11 cellular contexts compared by ENCODE assay signal in genomic region chr12:70543444-70543843, GRCh38.
A peak's percentile ranks its signal among the peaks of the same experiment; 100 is the strongest.
DNase-seq lines count a peak whose midpoint lies in the region; FAIRE-seq and TF ChIP-seq lines count a peak whose summit lies in the region.
"Had no signal": no experiment of that assay in that cellular context is flagged by ENCODE, and none has a peak within 500 bp of the region (broad histone marks: within the 10 kb centered on the region; RNA-seq: fewer than 3 reads in every experiment).

No MANE protein-coding gene starts in this region.

- no peak overlapping the region for H3K4me3 ChIP-seq in BE2C (ENCODE audit: low read depth, low read length)
- H3K4me3 ChIP-seq: stomach had no signal

- H3K27me3 ChIP-seq in BE2C, result no peaks in the 10 kb centered on the region
- H3K27me3 ChIP-seq: stomach had no signal

- H3K9me3 ChIP-seq in BE2C, result no peaks in the 10 kb centered on the region
- H3K9me3 ChIP-seq: stomach had no signal

- H3K36me3 ChIP-seq in BE2C, result peaks cover 23% of the 10 kb centered on the region
- H3K36me3 ChIP-seq: stomach had no signal

- no peak for TF ChIP-seq POLR2A in H54 (IDR thresholded peaks at IDR 0.05; ENCODE audit: low read depth, low read length)

- H3K4me1 ChIP-seq in BE2C, result no peaks in the 10 kb centered on the region

- no peak for TF ChIP-seq CTCF in BE2C (IDR thresholded peaks at IDR 0.05; ENCODE audit: low read depth, low read length)

- DNase-seq in H54 (ENCODE audit: insufficient read length, low spot score) (peak; percentile 52), T1000 (lab: John Stamatoyannopoulos, UW) (peak; percentile 88), foreskin melanocyte (peak; percentile 86), smooth muscle cell of the brain vasculature (ENCODE audit: low read depth, low spot score) (peak; percentile 51), BE2C (no peak), NCI-H2081 (lab: John Stamatoyannopoulos, UW) (no peak), DMS153 treated with DMSO at 0.1 percent for 48 hours (lab: John Stamatoyannopoulos, UW; ENCODE audit: unreplicated experiment) (no peak)
- DNase-seq: NCI-H1092 treated with DMSO at 0.1 percent for 48 hours, retina, stomach had no signal

- peak; percentile 99 for FAIRE-seq in H54 (lab: Jason Lieb, UNC)
- FAIRE-seq: GM18507 had no signal

Comparison
In these comparisons a context has a peak if more than half of its experiments do, and no peak if none do; other contexts are left out.
1. DNase-seq: peak in H54 (single experiment), T1000 (single experiment), foreskin melanocyte (single experiment) and smooth muscle cell of the brain vasculature (single experiment); none in BE2C (single experiment), NCI-H2081 (0 of 2) and DMS153 treated with DMSO at 0.1 percent for 48 hours (single experiment).